8 cellular contexts compared by ENCODE assay signal in genomic region chr9:78031271-78031825, GRCh38. TPM values are rescaled to one million over a fixed set of nuclear protein-coding genes. Genes with fewer than 3 reads are reported as not detected.
DNase-seq lines count a peak whose midpoint lies in the region; ATAC-seq lines count a peak whose summit lies in the region.

Gene GNAQ, minus strand, starts transcription at chr9:78031811. Its CDS starts 576 bp downstream, at chr9:78031235.

- peak; percentile 49 for ATAC-seq in effector memory CD8-positive, alpha-beta T cell (replicated peaks)
- ATAC-seq in HG03280 (IDR thresholded peaks at IDR 0.05; ENCODE audit: unreplicated experiment): no peak

- peaks cover 19% of the 10 kb centered on the region for H3K36me3 Mint-ChIP-seq in effector memory CD8-positive, alpha-beta T cell (ENCODE audit: insufficient read depth)

- H3K9me3 Mint-ChIP-seq in effector memory CD8-positive, alpha-beta T cell: no peaks in the 10 kb centered on the region

- H3K27me3 ChIP-seq in subcutaneous abdominal adipose tissue (ENCODE audit: control insufficient read depth in 5 of 5, insufficient read depth in 4 of 5, low read length in 5 of 5): no peaks in the 10 kb centered on the region

- H3K36me3 ChIP-seq in subcutaneous abdominal adipose tissue (ENCODE audit: control insufficient read depth in 5 of 5, insufficient read depth in 5 of 5, low read length in 5 of 5): no peaks in the 10 kb centered on the region

- peaks cover 29 to 34% of the 10 kb centered on the region in 2 donors for H3K4me1 Mint-ChIP-seq in effector memory CD8-positive, alpha-beta T cell (ENCODE audit: low read depth in 2 of 2)

- H3K4me3 ChIP-seq in subcutaneous abdominal adipose tissue (ENCODE audit: low read depth in 1 of 5, low read length in 5 of 5): peak within 1 kb of the TSS; percentile 87 to 99 (median 93)

- no peaks in the 10 kb centered on the region for H3K9me3 ChIP-seq in subcutaneous abdominal adipose tissue (ENCODE audit: control insufficient read depth in 5 of 5, low read length in 5 of 5)

- peak within 1 kb of the TSS; percentile 87 to 94 (median 90) for H3K9ac ChIP-seq in subcutaneous abdominal adipose tissue (ENCODE audit: low read length in 5 of 5)

- peak within 1 kb of the TSS; percentile 25 to 90 for H3K27ac Mint-ChIP-seq in effector memory CD8-positive, alpha-beta T cell

- H3K4me1 ChIP-seq in subcutaneous abdominal adipose tissue (ENCODE audit: control insufficient read depth in 5 of 5, insufficient read depth in 5 of 5, low read length in 5 of 5): peaks cover 3 to 57% (median 43%) of the 10 kb centered on the region in 5 donors

- peak; percentile 54 for DNase-seq in NCI-H82 (lab: John Stamatoyannopoulos, UW)
- no peak for DNase-seq in NCI-H82 treated with DMSO at 0.1 percent for 48 hours (lab: John Stamatoyannopoulos, UW; ENCODE audit: unreplicated experiment)
- peak; percentile 44 for DNase-seq in T1000 (lab: John Stamatoyannopoulos, UW)
- peak; percentile 27 to 44 (median 30) for DNase-seq in effector memory CD8-positive, alpha-beta T cell
- DNase-seq in lung microvascular endothelial cell (ENCODE audit: low read depth in 2 of 2): peak; percentile 42 to 49
- no peak for DNase-seq in DMS79 treated with DMSO at 0.1 percent for 48 hours (lab: John Stamatoyannopoulos, UW)

- H3K27ac ChIP-seq in subcutaneous abdominal adipose tissue (ENCODE audit: low read depth, low read length): peak within 1 kb of the TSS; percentile 93

- H3K27me3 Mint-ChIP-seq in effector memory CD8-positive, alpha-beta T cell: peaks cover 16 to 51% of the 10 kb centered on the region in 2 donors

- peak within 1 kb of the TSS; percentile 81 to 86 for H3K4me3 Mint-ChIP-seq in effector memory CD8-positive, alpha-beta T cell

RNA-seq across cellular contexts. Expression of gene GNAQ, which starts in this region (rescaled TPM):
- 24.4 and 33.3 TPM in 2 replicates for total RNA-seq in lung microvascular endothelial cell

Comparison
In these comparisons a context has a peak if more than half of its experiments do, and no peak if none do; other contexts are left out.
1. DNase-seq: peak in NCI-H82 (single experiment), T1000 (single experiment), effector memory CD8-positive, alpha-beta T cell (3 of 3) and lung microvascular endothelial cell (2 of 2); none in NCI-H82 treated with DMSO at 0.1 percent for 48 hours (single experiment) and DMS79 treated with DMSO at 0.1 percent for 48 hours (single experiment).